7 cellular contexts compared by ENCODE assay signal in the genomic region with DNA sequence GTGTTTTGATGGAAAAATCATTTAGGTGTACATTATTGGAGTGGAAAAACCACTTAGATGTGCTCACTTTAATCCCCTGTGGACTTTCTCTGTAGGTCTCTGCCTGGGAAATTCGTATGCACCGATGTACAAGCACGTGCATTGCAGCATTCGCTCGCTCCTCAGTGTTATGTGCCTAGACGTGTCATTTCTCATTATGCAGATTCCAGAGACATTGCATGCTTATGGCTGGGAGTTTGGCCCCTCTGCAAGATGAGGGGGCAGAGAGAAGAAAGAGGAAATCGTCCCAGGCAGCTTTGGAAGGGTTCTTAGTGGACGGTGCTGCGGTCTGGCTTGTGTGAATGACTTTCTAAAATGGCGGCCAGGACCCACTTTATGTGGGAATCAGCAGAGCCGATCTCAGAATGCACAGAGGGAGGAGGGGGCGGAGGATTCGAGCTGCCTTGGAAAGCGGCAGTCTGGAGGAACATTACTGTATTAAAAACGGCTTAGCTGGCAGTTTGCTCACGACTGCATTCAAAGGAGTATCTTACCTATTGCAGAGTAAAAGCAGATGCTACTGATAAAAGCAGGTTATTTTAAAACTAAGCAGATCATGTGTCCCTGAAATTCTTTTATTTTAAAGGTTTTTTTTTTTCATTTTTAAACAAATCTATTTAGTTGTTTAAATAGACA. TPM values are rescaled to one million over a fixed set of nuclear protein-coding genes. Genes with fewer than 3 reads are reported as not detected.
DNase-seq lines count a peak whose midpoint lies in the region; ATAC-seq and TF ChIP-seq lines count a peak whose summit lies in the region.

No MANE protein-coding gene starts in this region.

- H3K27me3 ChIP-seq in right lobe of liver: no peaks in the 10 kb centered on the region

- no peak for TF ChIP-seq POLR2A in right lobe of liver (IDR thresholded peaks at IDR 0.05)

- intact Hi-C loops in right lobe of liver (cut with DNase I): no loop called here

- no peaks in the 10 kb centered on the region for H3K36me3 ChIP-seq in right lobe of liver

- H3K4me3 ChIP-seq in GM12875 (ENCODE audit: low read depth, low read length) (peak overlapping the region; percentile 78), right lobe of liver (peak overlapping the region; percentile 72 to 85 (median 74))

- peak; percentile 71 for DNase-seq in NCI-H1694 treated with DMSO at 0.1 percent for 48 hours (lab: John Stamatoyannopoulos, UW)
- peak in 3 of 5 donors; percentile 5 to 11 (median 11) for DNase-seq in T-helper 1 cell
- DNase-seq in cerebellar cortex (ENCODE audit: low spot score): peak; percentile 80
- DNase-seq in right lobe of liver: peak in 2 of 3 donors; percentile 28 to 55
- peak; percentile 55 for DNase-seq in stimulated activated CD8-positive, alpha-beta memory T cell treated with anti-CD3 and anti-CD28 coated beads, Interleukin-4, amount 100 ng/mL, for 48 hours

- peak overlapping the region; percentile 95 to 99 (median 97) for H3K27ac ChIP-seq in right lobe of liver

- WGBS in right lobe of liver (ENCODE audit: insufficient coverage, low coverage, low lambda C conversion rate, missing lambda C conversion rate): under 1% methylated on average over 16 of the region's 16 CpGs

- no peaks in the 10 kb centered on the region for H3K9me3 ChIP-seq in right lobe of liver

- H3K4me1 ChIP-seq in right lobe of liver: peaks cover 0 to 69% (median 20%) of the 10 kb centered on the region in 4 donors

- peak in 3 of 4 donors; percentile 1 to 3 (median 3) for ATAC-seq in right lobe of liver
- no peak for ATAC-seq in HG03196 (IDR thresholded peaks at IDR 0.05; ENCODE audit: unreplicated experiment)

- no peak for TF ChIP-seq CTCF in GM12875 (IDR thresholded peaks at IDR 0.05; ENCODE audit: borderline replicate concordance, insufficient read depth, low read depth, low read length)
- TF ChIP-seq CTCF in right lobe of liver (IDR thresholded peaks at IDR 0.05): no peak

RNA-seq across cellular contexts. Expression of a gene that starts 2.4 kb away (rescaled TPM):
- 10 to 100 TPM; 13.5 to 33.7 (median 23.2) TPM for total RNA-seq in right lobe of liver

RNA-seq across cellular contexts. Expression of a gene that starts 42.5 kb away (rescaled TPM):
- 1 to 10 TPM in 2 of 6 experiments, under 1 TPM in 4; 0.42 to 1.1 (median 0.51) TPM for total RNA-seq in right lobe of liver

Comparison
In these comparisons a context has a peak if more than half of its experiments do, and no peak if none do; other contexts are left out.
1. DNase-seq: peak in every context shown above with its lines; median percentile 80 in cerebellar cortex; 71 in NCI-H1694 treated with DMSO at 0.1 percent for 48 hours; 55 in stimulated activated CD8-positive, alpha-beta memory T cell treated with anti-CD3 and anti-CD28 coated beads, Interleukin-4, amount 100 ng/mL, for 48 hours; 42 in right lobe of liver; 11 in T-helper 1 cell.